20 cellular contexts compared by ENCODE assay signal in genomic region chr19:18465964-18466339, GRCh38. TPM values are rescaled to one million over a fixed set of nuclear protein-coding genes. Genes with fewer than 3 reads are reported as not detected.
DNase-seq lines count a peak whose midpoint lies in the region; ATAC-seq and TF ChIP-seq lines count a peak whose summit lies in the region.
"Had no signal": no experiment of that assay in that cellular context is flagged by ENCODE, and none has a peak within 500 bp of the region (broad histone marks: within the 10 kb centered on the region; RNA-seq: fewer than 3 reads in every experiment).

No MANE protein-coding gene starts in this region.

- no peak for DNase-seq in Peyer's patch
- DNase-seq in caudate nucleus (lab: John Stamatoyannopoulos, UW): no peak
- peak in 1 of 49 donors; percentile 33 for DNase-seq in substantia nigra (lab: John Stamatoyannopoulos, UW)
- DNase-seq in occipital lobe (lab: John Stamatoyannopoulos, UW): no peak
- DNase-seq: activated CD4-positive, alpha-beta T cell treated with anti-CD3 and anti-CD28 coated beads, Interleukin-2, amount 10 ng/mL, durations not matched to agents 7 days and 5 days; activated naive CD8-positive, alpha-beta T cell treated with anti-CD3 and anti-CD28 coated beads, Interleukin-2, amount 10 ng/mL, durations not matched to agents 7 days and 5 days; GDM1; MM.1S; NCI-H1436; NCI-H524; NK-92 treated with Interleukin-12 subunit alpha and Interleukin-12 subunit beta, amount 100 ng/mL, for 24 hours; T-helper 2 cell had no signal

- H3K4me3 ChIP-seq in Peyer's patch (no peak overlapping the region), mucosa of stomach (ENCODE audit: low read length) (no peak overlapping the region)
- H3K4me3 ChIP-seq: coronary artery, HAP-1, lung had no signal

- no peak for TF ChIP-seq POLR2A in Peyer's patch (IDR thresholded peaks at IDR 0.05)

- H3K27ac ChIP-seq in Peyer's patch: peak overlapping the region in 3 of 4 donors; percentile 59 to 75 (median 75)
- H3K27ac ChIP-seq in caudate nucleus (ENCODE audit: low read depth, low read length): peak overlapping the region; percentile 98
- H3K27ac ChIP-seq in substantia nigra (ENCODE audit: low read depth, low read length, poor library complexity, severe bottlenecking): peak overlapping the region; percentile 85
- H3K27ac ChIP-seq: neutrophil had no signal

- no peak for ATAC-seq in HG02852 (IDR thresholded peaks at IDR 0.05; ENCODE audit: unreplicated experiment)
- ATAC-seq in GM21515 (IDR thresholded peaks at IDR 0.05; ENCODE audit: unreplicated experiment): no peak
- no peak for ATAC-seq in GM19455 (IDR thresholded peaks at IDR 0.05; ENCODE audit: unreplicated experiment)

- H3K9ac ChIP-seq in mucosa of stomach (ENCODE audit: low read length): peak overlapping the region; percentile 28

- H3K27me3 ChIP-seq in Peyer's patch (no peaks in the 10 kb centered on the region), mucosa of stomach (ENCODE audit: control insufficient read depth, insufficient read depth, low read length) (no peaks in the 10 kb centered on the region)
- H3K27me3 ChIP-seq: neutrophil had no signal

- H3K9me3 ChIP-seq in Peyer's patch: no peaks in the 10 kb centered on the region
- H3K9me3 ChIP-seq in mucosa of stomach (ENCODE audit: control insufficient read depth, low read length): no peaks in the 10 kb centered on the region
- H3K9me3 ChIP-seq: HAP-1, neutrophil had no signal

- H3K4me1 ChIP-seq in Peyer's patch (peaks cover 0 to 63% (median 8%) of the 10 kb centered on the region in 4 donors), mucosa of stomach (ENCODE audit: control insufficient read depth, insufficient read depth, low read length) (peaks cover 53% of the 10 kb centered on the region)
- H3K4me1 ChIP-seq: HAP-1 had no signal

- H3K36me3 ChIP-seq in Peyer's patch (peaks cover 0 to 36% (median 0%) of the 10 kb centered on the region in 3 donors), mucosa of stomach (ENCODE audit: control insufficient read depth, insufficient read depth, low read length) (peaks cover 5% of the 10 kb centered on the region)

- TF ChIP-seq CTCF in Peyer's patch (IDR thresholded peaks at IDR 0.05): no peak

RNA-seq across cellular contexts. Expression of gene ISYNA1, which starts 28.0 kb away (rescaled TPM):
- total RNA-seq in Peyer's patch (10 to 100 TPM in 3 of 4 donors, 1 to 10 TPM in 1; 5.3 to 26.4 (median 14.0) TPM), occipital lobe (95.1 TPM)

RNA-seq across cellular contexts. Expression of gene SSBP4, which starts 46.8 kb away (rescaled TPM):
- 10 to 100 TPM; 34.0 to 85.8 (median 39.9) TPM for total RNA-seq in Peyer's patch
- total RNA-seq in occipital lobe: 75.6 TPM

RNA-seq across cellular contexts. Expression of gene ELL, which starts 55.9 kb away (rescaled TPM):
- 10 to 100 TPM; 18.9 to 49.5 (median 34.2) TPM for total RNA-seq in Peyer's patch
- 6.6 TPM for total RNA-seq in occipital lobe
